In genomic region chr10:128735996-128736395, GRCh38 we compare ENCODE assay signal across 21 cellular contexts.
"Had no signal": no experiment of that assay in that cellular context is flagged by ENCODE, and none has a peak within 500 bp of the region (broad histone marks: within the 10 kb centered on the region; RNA-seq: fewer than 3 reads in every experiment).

No MANE protein-coding gene starts in this region.

- H3K4me2 ChIP-seq: KMS-11 had no signal

- ATAC-seq: K562 had no signal

- H3K36me3 ChIP-seq: SJSA1 had no signal

- H3K4me1 Mint-ChIP-seq: IgD-negative memory B cell had no signal

- H3K4me3 Mint-ChIP-seq: IgD-negative memory B cell had no signal

- H3K4me1 ChIP-seq: SJSA1 had no signal

- H3K27ac ChIP-seq: HL-60, KMS-11, SJSA1, SK-N-MC had no signal

- H3K4me3 ChIP-seq: K562, SJSA1, SK-N-MC had no signal

- H3K27me3 ChIP-seq: SJSA1 had no signal

- H3K9me3 Mint-ChIP-seq: IgD-negative memory B cell had no signal

- H3K27ac Mint-ChIP-seq: IgD-negative memory B cell had no signal

- H3K36me3 Mint-ChIP-seq: IgD-negative memory B cell had no signal

- DNase-seq: Kasumi-1, MM.1S, NCI-H1092 treated with DMSO at 0.1 percent for 48 hours, NCI-H1436, NCI-H1694, NCI-H187 treated with DMSO at 0.1 percent for 48 hours, NCI-H2029 treated with DMSO at 0.1 percent for 48 hours, NCI-H345, NCI-H446 treated with DMSO at 0.1 percent for 48 hours, NCI-H510A treated with DMSO at 0.1 percent for 48 hours, NCI-H526, NCI-H774, Right ventricle myocardium superior, RPMI8226, SIG-M5 had no signal
